Comparison of ENCODE assay signal across 24 cellular contexts in the genomic region with DNA sequence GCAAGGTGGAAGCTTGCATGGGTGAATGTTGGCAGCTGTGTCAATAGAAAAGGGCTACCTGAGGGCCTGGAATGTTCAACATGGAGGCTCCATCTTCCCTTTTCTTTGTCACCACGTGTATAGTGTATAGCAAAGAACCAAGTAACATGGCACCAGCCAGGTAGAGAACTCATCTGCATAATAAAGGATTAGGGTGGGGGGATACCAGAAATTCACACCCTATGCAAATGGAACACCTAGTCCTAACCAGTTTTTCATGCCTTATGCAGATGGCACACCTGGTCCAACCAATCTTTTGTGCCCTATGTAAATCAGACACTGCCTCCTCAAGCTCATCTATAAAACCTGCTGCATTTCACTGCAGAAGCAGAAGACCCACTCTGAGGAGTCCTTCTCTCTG.
"Had no signal": no experiment of that assay in that cellular context is flagged by ENCODE, and none has a peak within 500 bp of the region (broad histone marks: within the 10 kb centered on the region; RNA-seq: fewer than 3 reads in every experiment).

No MANE protein-coding gene starts in this region.

- DNase-seq: activated B cell treated with CpG ODN at 0.5 μM for 24 hours; activated CD4-positive, alpha-beta T cell treated with anti-CD3 and anti-CD28 coated beads, Interleukin-2, amount 50 U/mL, for 48 hours; activated naive CD4-positive, alpha-beta T cell treated with Interleukin-2 at 50 U/mL for 16 hours; activated naive CD8-positive, alpha-beta T cell treated with anti-CD3 and anti-CD28 coated beads for 36 hours; activated T-cell treated with anti-CD3 and anti-CD28 coated beads, Interleukin-2, amount 50 U/mL, for 48 hours; central memory CD4-positive, alpha-beta T cell; dorsolateral prefrontal cortex; effector memory CD8-positive, alpha-beta T cell; gastrocnemius medialis; hypothalamus; islet precursor cell; left cardiac atrium; ovary; psoas muscle; stimulated activated CD4-positive, alpha-beta T cell treated with anti-CD3 and anti-CD28 coated beads, Interleukin-4, amount 100 ng/mL, for 24 hours; stimulated activated naive CD4-positive, alpha-beta T cell treated with Interleukin-2 at 50 U/mL for 16 hours; T1000; upper lobe of right lung had no signal

- H3K36me3 Mint-ChIP-seq: activated naive CD8-positive, alpha-beta T cell treated with anti-CD3 and anti-CD28 coated beads for 36 hours; memory B cell had no signal

- H3K27me3 Mint-ChIP-seq: activated B cell treated with CpG ODN at 0.5 μM for 24 hours; activated naive CD8-positive, alpha-beta T cell treated with anti-CD3 and anti-CD28 coated beads for 36 hours; effector memory CD8-positive, alpha-beta T cell; memory B cell had no signal

- H3K27ac Mint-ChIP-seq: activated B cell treated with CpG ODN at 0.5 μM for 24 hours; activated naive CD8-positive, alpha-beta T cell treated with anti-CD3 and anti-CD28 coated beads for 36 hours; effector memory CD8-positive, alpha-beta T cell; memory B cell; nephron had no signal

- H3K9me3 Mint-ChIP-seq: activated B cell treated with CpG ODN at 0.5 μM for 24 hours; activated naive CD8-positive, alpha-beta T cell treated with anti-CD3 and anti-CD28 coated beads for 36 hours; memory B cell had no signal

- H3K27ac ChIP-seq: dorsolateral prefrontal cortex, esophagus muscularis mucosa, gastrocnemius medialis, neutrophil, ovary, psoas muscle, right atrium auricular region, thoracic aorta, upper lobe of right lung had no signal

- H3K4me1 Mint-ChIP-seq: activated B cell treated with CpG ODN at 0.5 μM for 24 hours; activated naive CD8-positive, alpha-beta T cell treated with anti-CD3 and anti-CD28 coated beads for 36 hours; memory B cell had no signal

- H3K4me3 Mint-ChIP-seq: activated B cell treated with CpG ODN at 0.5 μM for 24 hours; activated naive CD8-positive, alpha-beta T cell treated with anti-CD3 and anti-CD28 coated beads for 36 hours; effector memory CD8-positive, alpha-beta T cell; memory B cell; nephron had no signal
